ENCODE assay signal across 14 cellular contexts in genomic region chr20:45919951-45920794, GRCh38. TPM values are rescaled to one million over a fixed set of nuclear protein-coding genes. Genes with fewer than 3 reads are reported as not detected.
DNase-seq lines count a peak whose midpoint lies in the region; ATAC-seq and TF ChIP-seq lines count a peak whose summit lies in the region.
"Had no signal": no experiment of that assay in that cellular context is flagged by ENCODE, and none has a peak within 500 bp of the region (broad histone marks: within the 10 kb centered on the region; RNA-seq: fewer than 3 reads in every experiment).

No MANE protein-coding gene starts in this region.

- WGBS in heart right ventricle, 2 donors, result 55 to 57% methylated on average over 11 of the region's 11 CpGs

- peaks cover 5 to 84% (median 66%) of the 10 kb centered on the region in 9 donors for H3K4me1 ChIP-seq in heart right ventricle

- peak overlapping the region in 3 of 10 donors; percentile 4 to 18 (median 12) for H3K4me3 ChIP-seq in heart right ventricle

- no peak for TF ChIP-seq CTCF in heart right ventricle (IDR thresholded peaks at IDR 0.05)

- H3K27me3 ChIP-seq in heart right ventricle, result no peaks in the 10 kb centered on the region

- H3K27ac ChIP-seq in heart right ventricle, result peak overlapping the region; percentile 54 to 86 (median 79)

- peak; percentile 33 for DNase-seq in EH (ENCODE audit: low read depth)
- DNase-seq in astrocyte of the hippocampus (ENCODE audit: low read depth, low spot score), result peak; percentile 57
- DNase-seq in heart right ventricle, result peak in 1 of 2 donors; percentile 60
- peak; percentile 16 for DNase-seq in retina
- DNase-seq in NCI-H526 treated with DMSO at 0.1 percent for 48 hours (lab: John Stamatoyannopoulos, UW), result no peak
- no peak for DNase-seq in NCI-H1048 (lab: John Stamatoyannopoulos, UW)
- DNase-seq: activated CD8-positive, alpha-beta memory T cell treated with anti-CD3 and anti-CD28 coated beads, Interleukin-2, amount 50 U/mL, for 48 hours; GF-D8; hypothalamus; naive thymus-derived CD4-positive, alpha-beta T cell; NK-92 treated with Interleukin-12 subunit alpha and Interleukin-12 subunit beta, amount 100 ng/mL, for 24 hours; stimulated activated CD4-positive, alpha-beta T cell treated with anti-CD3 and anti-CD28 coated beads, Interleukin-4, amount 100 ng/mL, for 1 hour had no signal

- H3K9me3 ChIP-seq in heart right ventricle, result no peaks in the 10 kb centered on the region

- no peaks in the 10 kb centered on the region for H3K36me3 ChIP-seq in heart right ventricle

- ATAC-seq in heart right ventricle (peak in 7 of 8 donors; percentile 2 to 34 (median 16)), HG02571 (IDR thresholded peaks at IDR 0.05; ENCODE audit: unreplicated experiment) (no peak), HG02588 (IDR thresholded peaks at IDR 0.05; ENCODE audit: unreplicated experiment) (no peak)
- ATAC-seq: naive thymus-derived CD4-positive, alpha-beta T cell had no signal

- intact Hi-C loops in heart right ventricle (cut with DNase I), result no loop called here

RNA-seq across cellular contexts. Expression of gene PLTP, which starts 8.2 kb away (rescaled TPM):
- 100 to 1,000 TPM in 2 of 10 donors, 10 to 100 TPM in 8; 10.7 to 230 (median 32.7) TPM for total RNA-seq in heart right ventricle
- 10 to 100 TPM; 39.2 to 55.8 TPM for polyA plus RNA-seq in heart right ventricle
- polyA plus RNA-seq: naive thymus-derived CD4-positive, alpha-beta T cell had no signal

RNA-seq across cellular contexts. Expression of gene PCIF1, which starts 14.3 kb away (rescaled TPM):
- 10 to 100 TPM; 23.6 to 33.1 (median 27.4) TPM for total RNA-seq in heart right ventricle
- polyA plus RNA-seq in heart right ventricle, result 10 to 100 TPM; 20.8 to 28.8 TPM

RNA-seq across cellular contexts. Expression of gene CTSA, which starts 29.0 kb away (rescaled TPM):
- total RNA-seq in heart right ventricle, result 100 to 1,000 TPM in 8 of 10 donors, 10 to 100 TPM in 2; 75.1 to 173 (median 112) TPM
- polyA plus RNA-seq in heart right ventricle, result 10 to 100 TPM; 77.4 to 98.7 TPM

RNA-seq across cellular contexts. Expression of gene NEURL2, which starts 29.2 kb away (rescaled TPM):
- 10 to 100 TPM in 1 of 10 donors, 1 to 10 TPM in 9; 6.2 to 11.1 (median 8.3) TPM for total RNA-seq in heart right ventricle
- polyA plus RNA-seq in heart right ventricle, result 1 to 10 TPM; 3.3 to 7.2 TPM

RNA-seq across cellular contexts. Expression of gene SPATA25, which starts 32.8 kb away (rescaled TPM):
- 1 to 10 TPM; 1.0 to 3.1 (median 2.0) TPM for total RNA-seq in heart right ventricle
- 1 to 10 TPM in 1 of 2 donors, under 1 TPM in 1; 0.65 to 4.3 TPM for polyA plus RNA-seq in heart right ventricle
- polyA plus RNA-seq: naive thymus-derived CD4-positive, alpha-beta T cell had no signal

Comparison
In these comparisons a context has a peak if more than half of its experiments do, and no peak if none do; other contexts are left out.
1. DNase-seq: peak in EH (single experiment), astrocyte of the hippocampus (single experiment) and retina (single experiment); none in NCI-H526 treated with DMSO at 0.1 percent for 48 hours (single experiment) and NCI-H1048 (single experiment).
2. ATAC-seq: peak in heart right ventricle (7 of 8); none in HG02571 (single experiment) and HG02588 (single experiment).